Comparison of ENCODE assay signal across 28 cellular contexts in the genomic region with DNA sequence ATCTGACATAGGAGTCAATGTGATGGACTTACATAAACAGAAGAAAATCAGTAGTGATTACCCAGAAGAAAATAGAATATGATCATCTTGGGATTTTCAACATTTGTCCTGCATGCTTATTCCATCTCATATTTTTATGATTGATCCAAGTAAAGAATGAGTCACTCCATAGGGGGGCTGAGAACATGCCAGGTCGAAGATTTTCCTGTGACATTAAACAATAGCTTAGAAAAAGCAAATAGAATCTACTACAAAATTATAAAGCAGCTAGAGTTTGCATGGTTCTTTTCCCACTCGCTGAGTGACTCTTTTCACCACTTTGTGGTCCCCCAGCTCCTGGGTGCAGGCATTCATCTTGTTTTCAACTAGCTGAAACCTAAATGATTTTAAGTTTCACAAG. TPM values are rescaled to one million over a fixed set of nuclear protein-coding genes. Genes with fewer than 3 reads are reported as not detected.
A peak's percentile ranks its signal among the peaks of the same experiment; 100 is the strongest.
DNase-seq lines count a peak whose midpoint lies in the region; ATAC-seq, FAIRE-seq and TF ChIP-seq lines count a peak whose summit lies in the region.
"Had no signal": no experiment of that assay in that cellular context is flagged by ENCODE, and none has a peak within 500 bp of the region (broad histone marks: within the 10 kb centered on the region; RNA-seq: fewer than 3 reads in every experiment).

No MANE protein-coding gene starts in this region.

- no peak overlapping the region for H3K4ac ChIP-seq in IMR-90 (ENCODE audit: low read depth, low read length)

- no peak overlapping the region for H2BK120ac ChIP-seq in IMR-90 (ENCODE audit: low read depth, low read length)

- BruUV-seq in IMR-90 (replicated peaks; lab: Mats Ljungman, UMichigan) = no TSS peak
- BruUV-seq in endothelial cell of umbilical vein (replicated peaks; lab: Mats Ljungman, UMichigan) = no TSS peak

- dilution Hi-C loops in IMR-90 (cut with HindIII; ENCODE audit: low sequenced_read_pairs, unreplicated experiment) = no loop called here
- dilution Hi-C loops in endothelial cell of umbilical vein (cut with MboI; ENCODE audit: extremely low pct_ligation_motif_present, low sequenced_read_pairs) = no loop called here

- TF ChIP-seq POLR2A in IMR-90 (IDR thresholded peaks at IDR 0.05; ENCODE audit: low read depth, low read length) (no peak), endothelial cell of umbilical vein (IDR thresholded peaks at IDR 0.05; ENCODE audit: low read depth, low read length) (no peak), GM18505 (IDR thresholded peaks at IDR 0.05; ENCODE audit: borderline replicate concordance, extremely low read depth, insufficient read depth, insufficient read length) (no peak), Peyer's patch (IDR thresholded peaks at IDR 0.05) (no peak)

- no peaks in the 10 kb centered on the region for H3K36me3 ChIP-seq in IMR-90 (ENCODE audit: control insufficient read depth, insufficient read depth, low read length)
- H3K36me3 ChIP-seq in MG63 = no peaks in the 10 kb centered on the region
- no peaks in the 10 kb centered on the region for H3K36me3 ChIP-seq in endothelial cell of umbilical vein (ENCODE audit: control insufficient read depth in 2 of 2, extremely low read depth in 1 of 2, insufficient read depth in 2 of 2, low read length in 2 of 2)
- no peaks in the 10 kb centered on the region for H3K36me3 ChIP-seq in Peyer's patch
- H3K36me3 ChIP-seq: BE2C, BLaER1 had no signal

- H2BK5ac ChIP-seq in IMR-90 (ENCODE audit: low read depth, low read length, poor library complexity, severe bottlenecking) = no peak overlapping the region

- no peak for DNase-seq in IMR-90
- DNase-seq in MG63 = peak; percentile 5
- DNase-seq in endothelial cell of umbilical vein (ENCODE audit: low read depth, low spot score) = peak; percentile 6
- DNase-seq in AG20443 (ENCODE audit: low spot score) = no peak
- DNase-seq in Peyer's patch = no peak
- DNase-seq: BE2C; C1 segment of cervical spinal cord; CD4-positive, alpha-beta memory T cell; CD4-positive, CD25-positive, alpha-beta regulatory T cell; CD8-positive, alpha-beta memory T cell; COR-L47; DMS 273 treated with DMSO at 0.1 percent for 48 hours; DMS153; DMS53; DMS79; DND-41; EL; GDM1 had no signal

- H2AK5ac ChIP-seq in IMR-90 (ENCODE audit: low read depth, low read length) = no peak overlapping the region

- WGBS in IMR-90 (ENCODE audit: extremely low coverage in 2 of 2, insufficient read length in 1 of 2), 2 experiments = no CpG with 5 or more reads among the region's 2 CpGs

- no peak overlapping the region for H2BK15ac ChIP-seq in IMR-90 (ENCODE audit: low read depth, low read length)

- H3K79me1 ChIP-seq in IMR-90 (ENCODE audit: low read depth in 1 of 2, low read length in 2 of 2) = no peaks in the 10 kb centered on the region

- no peaks in the 10 kb centered on the region for H3K9me1 ChIP-seq in IMR-90 (ENCODE audit: insufficient read depth, low read length)
- H3K9me1 ChIP-seq in endothelial cell of umbilical vein (replicated peaks; ENCODE audit: control insufficient read depth, extremely low read depth, insufficient read depth, low read length) = no peaks in the 10 kb centered on the region

- H3K18ac ChIP-seq in IMR-90 (ENCODE audit: low read depth, low read length) = peak overlapping the region; percentile 41; the same call in 1 of the 2 replicates

- H3K27me3 ChIP-seq in IMR-90 (ENCODE audit: control insufficient read depth, insufficient read depth, low read length) (no peaks in the 10 kb centered on the region), MG63 (no peaks in the 10 kb centered on the region), endothelial cell of umbilical vein (ENCODE audit: control insufficient read depth in 2 of 2, insufficient read depth in 2 of 2, low read length in 2 of 2) (no peaks in the 10 kb centered on the region), Peyer's patch (no peaks in the 10 kb centered on the region)
- H3K27me3 ChIP-seq: BE2C, BLaER1 had no signal

- no peak overlapping the region for H3K9ac ChIP-seq in IMR-90 (ENCODE audit: low read depth, low read length)
- H3K9ac ChIP-seq in endothelial cell of umbilical vein (replicated peaks; ENCODE audit: extremely low read depth, insufficient read depth, low read length) = no peak overlapping the region
- H3K9ac ChIP-seq: BLaER1 had no signal

- H3K56ac ChIP-seq in IMR-90 (ENCODE audit: extremely low read depth, insufficient read depth, low read length) = no peak overlapping the region; the same call in 1 of the 2 replicates

- no peaks in the 10 kb centered on the region for H3K9me3 ChIP-seq in IMR-90 (ENCODE audit: control insufficient read depth, insufficient read depth, low read length)
- no peaks in the 10 kb centered on the region for H3K9me3 ChIP-seq in MG63
- no peaks in the 10 kb centered on the region for H3K9me3 ChIP-seq in endothelial cell of umbilical vein (replicated peaks; ENCODE audit: control insufficient read depth, insufficient read depth, low read length)
- H3K9me3 ChIP-seq in Peyer's patch = no peaks in the 10 kb centered on the region
- H3K9me3 ChIP-seq: A549, BE2C, BLaER1 had no signal

- H4K5ac ChIP-seq in IMR-90 (ENCODE audit: low read depth, low read length) = no peak overlapping the region

- H3K23ac ChIP-seq in IMR-90 (ENCODE audit: low read depth, low read length) = no peak overlapping the region

- H2BK20ac ChIP-seq in IMR-90 (ENCODE audit: low read depth, low read length) = no peak overlapping the region

- peaks cover 11% of the 10 kb centered on the region for H3K4me1 ChIP-seq in IMR-90 (ENCODE audit: control insufficient read depth, insufficient read depth, low read length)
- H3K4me1 ChIP-seq in endothelial cell of umbilical vein (ENCODE audit: control insufficient read depth, extremely low read depth, insufficient read depth, low read length) = no peaks in the 10 kb centered on the region
- no peaks in the 10 kb centered on the region for H3K4me1 ChIP-seq in Peyer's patch
- H3K4me1 ChIP-seq: BE2C, BLaER1 had no signal

- peak overlapping the region; percentile 62; the same call in 1 of the 2 replicates for H3K14ac ChIP-seq in IMR-90 (replicated peaks; ENCODE audit: low read depth, low read length)

- no peak overlapping the region for H4K91ac ChIP-seq in IMR-90 (ENCODE audit: insufficient read depth, low read depth, low read length)

- H2AK9ac ChIP-seq in IMR-90 (replicated peaks; ENCODE audit: low read depth, low read length, poor library complexity) = no peak overlapping the region

- CTCF ChIA-PET in IMR-90 (lab: Yijun Ruan, JAX) (interaction anchor here (0.9 kb wide), 1 partner anchor 98 kb away, joined by 5 read pairs; no protein-coding TSS in a partner anchor), endothelial cell of umbilical vein (lab: Charles Lee) (interaction anchor here (1.6 kb wide), 1 partner anchor 11 kb away, joined by 6 read pairs; no protein-coding TSS in a partner anchor)

- H3K4me2 ChIP-seq in IMR-90 (ENCODE audit: low read depth, low read length) (no peak overlapping the region), endothelial cell of umbilical vein (ENCODE audit: insufficient read depth, low read length) (no peak overlapping the region)
- H3K4me2 ChIP-seq: A549, BLaER1 had no signal

- POLR2A ChIA-PET in IMR-90 (lab: Charles Lee; ENCODE audit: unreplicated experiment) (no interaction called here), endothelial cell of umbilical vein (lab: Charles Lee) (no interaction called here)

- no peak for FAIRE-seq in endothelial cell of umbilical vein (lab: Jason Lieb, UNC)
- FAIRE-seq: A549, GM12878, GM19239 had no signal

- H4K20me1 ChIP-seq in IMR-90 (ENCODE audit: insufficient read depth, low read length) (no peaks in the 10 kb centered on the region), endothelial cell of umbilical vein (replicated peaks; ENCODE audit: control insufficient read depth, extremely low read depth, insufficient read depth, low read length) (no peaks in the 10 kb centered on the region)
- H4K20me1 ChIP-seq: BLaER1 had no signal

- H3K4me3 ChIP-seq in IMR-90 (ENCODE audit: insufficient read depth, low read depth, low read length) (no peak overlapping the region), MG63 (no peak overlapping the region), endothelial cell of umbilical vein (replicated peaks in 1 of 3; ENCODE audit: insufficient read depth in 1 of 3, low read depth in 1 of 3, low read length in 3 of 3) (no peak overlapping the region), Peyer's patch (no peak overlapping the region)
- H3K4me3 ChIP-seq: A549, BLaER1, GM12878 had no signal

- no peaks in the 10 kb centered on the region for H3K79me2 ChIP-seq in endothelial cell of umbilical vein (ENCODE audit: control insufficient read depth, insufficient read depth, low read length)

- intact Hi-C loops in IMR-90 (cut with micrococcal nuclease) = no loop called here
- intact Hi-C loops in endothelial cell of umbilical vein (cut with micrococcal nuclease) = no loop called here

- in situ Hi-C loops in IMR-90 (cut with MboI; ENCODE audit: low sequenced_read_pairs) = no loop called here

- no peak overlapping the region for H2AFZ ChIP-seq in IMR-90 (replicated peaks; ENCODE audit: low read length, poor library complexity)
- no peak overlapping the region for H2AFZ ChIP-seq in endothelial cell of umbilical vein (ENCODE audit: low read depth, low read length)

- TF ChIP-seq RAD21 in IMR-90 (IDR thresholded peaks at IDR 0.05; ENCODE audit: low read length) = no peak

- no peak for ATAC-seq in IMR-90 (ENCODE audit: low read depth)
- ATAC-seq in GM18505 (IDR thresholded peaks at IDR 0.05; ENCODE audit: unreplicated experiment) = no peak
- ATAC-seq: A549, GM12878 had no signal

- H4K8ac ChIP-seq in IMR-90 (ENCODE audit: low read depth in 2 of 2, low read length in 2 of 2) = no peak overlapping the region

- TF ChIP-seq CTCF in IMR-90 (conservative IDR thresholded peaks at IDR 0.05; ENCODE audit: low read depth, low read length) (no peak), endothelial cell of umbilical vein (IDR thresholded peaks at IDR 0.05; ENCODE audit: extremely low read depth in 1 of 2, insufficient read depth in 1 of 2, low read depth in 1 of 2, low read length in 2 of 2) (no peak), Peyer's patch (IDR thresholded peaks at IDR 0.05) (no peak)

- H3K27ac ChIP-seq in IMR-90 (ENCODE audit: insufficient read depth, low read length) = no peak overlapping the region
- no peak overlapping the region for H3K27ac ChIP-seq in endothelial cell of umbilical vein (ENCODE audit: insufficient read depth, low read depth, low read length)
- no peak overlapping the region for H3K27ac ChIP-seq in Peyer's patch
- H3K27ac ChIP-seq: 22Rv1, A549, BLaER1 had no signal

RNA-seq across cellular contexts. Expression of a gene that starts 56.3 kb away (rescaled TPM):
- total RNA-seq in IMR-90 (2012; rRNA removed) (not detected in 2 replicates), endothelial cell of umbilical vein (not detected in 2 replicates), Peyer's patch (not detected)
- polyA plus RNA-seq in IMR-90 (2012; rRNA removed) (not detected in 2 replicates), endothelial cell of umbilical vein (not detected in 2 replicates)
- polyA plus RNA-seq in IMR-90 (2012; cell fraction: cytosol; rRNA removed) = not detected in 2 replicates
- polyA plus RNA-seq in IMR-90 (2012; cell fraction: nucleus; rRNA removed; ENCODE audit: low replicate concordance) = 0.02 TPM in 1 of 2 replicates, not detected in the other
- not detected in 2 replicates for total RNA-seq in MG63 (2014; rRNA removed; shearing (Covaris generic); ENCODE audit: low replicate concordance)
- not detected in 2 replicates for polyA plus RNA-seq in endothelial cell of umbilical vein (2011; cell fraction: cytosol; rRNA removed)
- not detected in 2 replicates for polyA plus RNA-seq in endothelial cell of umbilical vein (2011; cell fraction: nucleus; rRNA removed)
- polyA plus RNA-seq in endothelial cell of umbilical vein (2012) = not detected in 2 replicates
- not detected in 2 replicates for polyA minus RNA-seq in endothelial cell of umbilical vein
- not detected for polyA minus RNA-seq in endothelial cell of umbilical vein (2011; cell fraction: cytosol; rRNA and poly(A)+ RNA removed)
- not detected in 2 replicates for polyA minus RNA-seq in endothelial cell of umbilical vein (2011; cell fraction: nucleus; rRNA and poly(A)+ RNA removed)
- total RNA-seq: A172; CD4-positive, alpha-beta memory T cell; CD4-positive, CD25-positive, alpha-beta regulatory T cell; CD8-positive, alpha-beta memory T cell; Daoy; G401; GM12878 had no signal
- polyA plus RNA-seq: A549; CD14-positive monocyte; CD4-positive, alpha-beta memory T cell; GM12878 had no signal

Comparison
In these comparisons a context has a peak if more than half of its experiments do, and no peak if none do; other contexts are left out.
1. DNase-seq: peak in MG63 (single experiment) and endothelial cell of umbilical vein (single experiment); none in IMR-90 (single experiment), AG20443 (single experiment) and Peyer's patch (0 of 3).